ENCODE assay signal across 8 cellular contexts in genomic region chr1:215076312-215076711, GRCh38. TPM values are rescaled to one million over a fixed set of nuclear protein-coding genes. Genes with fewer than 3 reads are reported as not detected.
A peak's percentile ranks its signal among the peaks of the same experiment; 100 is the strongest.
DNase-seq lines count a peak whose midpoint lies in the region; ATAC-seq and TF ChIP-seq lines count a peak whose summit lies in the region.

No MANE protein-coding gene starts in this region.

- H3K9me3 ChIP-seq in Karpas-422 (ENCODE audit: low read length) (no peaks in the 10 kb centered on the region), ascending aorta (no peaks in the 10 kb centered on the region), spleen (no peaks in the 10 kb centered on the region)

- H3K27ac ChIP-seq in Karpas-422 (ENCODE audit: low read length) (no peak overlapping the region), ascending aorta (no peak overlapping the region), spleen (no peak overlapping the region), coronary artery (no peak overlapping the region)

- no peak overlapping the region for H3K4me2 ChIP-seq in Karpas-422 (ENCODE audit: low read depth, low read length, poor library complexity, severe bottlenecking)

- H3K9me2 ChIP-seq in Karpas-422 (replicated peaks; ENCODE audit: insufficient read depth, low read length): no peaks in the 10 kb centered on the region

- no peaks in the 10 kb centered on the region for H3K36me3 ChIP-seq in Karpas-422 (ENCODE audit: insufficient read depth, low read length)
- H3K36me3 ChIP-seq in ascending aorta: no peaks in the 10 kb centered on the region
- H3K36me3 ChIP-seq in spleen: no peaks in the 10 kb centered on the region

- no peak overlapping the region for H3K9ac ChIP-seq in Karpas-422 (ENCODE audit: low read length)

- H3K4me3 ChIP-seq in Karpas-422 (ENCODE audit: low read length) (no peak overlapping the region), cardiac fibroblast (replicated peaks in 1 of 2; ENCODE audit: low read depth in 2 of 2, low read length in 2 of 2) (no peak overlapping the region), ascending aorta (no peak overlapping the region), spleen (no peak overlapping the region), coronary artery (no peak overlapping the region)

- DNase-seq in AML-193 (lab: John Stamatoyannopoulos, UW) (peak; percentile 18 to 34), Karpas-422 (peak; percentile 75), cardiac fibroblast (ENCODE audit: low read depth in 2 of 2) (peak; percentile 66 to 73), GM19240 (ENCODE audit: insufficient read length, low spot score) (no peak), ascending aorta (ENCODE audit: low spot score in 2 of 2) (no peak), spleen (no peak), coronary artery (ENCODE audit: low spot score) (no peak)

- H3K79me2 ChIP-seq in Karpas-422 (ENCODE audit: low read length): no peaks in the 10 kb centered on the region

- H4K20me1 ChIP-seq in Karpas-422 (ENCODE audit: insufficient read depth, low read depth, low read length): no peaks in the 10 kb centered on the region

- no peak for TF ChIP-seq POLR2A in spleen (IDR thresholded peaks at IDR 0.05)

- H3K27me3 ChIP-seq in Karpas-422 (ENCODE audit: low read length) (no peaks in the 10 kb centered on the region), ascending aorta (no peaks in the 10 kb centered on the region), spleen (replicated peaks in 1 of 7) (peaks cover 0 to 13% (median under 1%) of the 10 kb centered on the region in 7 donors)

- peak; percentile 65 for ATAC-seq in GM18909 (IDR thresholded peaks at IDR 0.05; ENCODE audit: poor library complexity, unreplicated experiment)

- H3K4me1 ChIP-seq in Karpas-422 (ENCODE audit: low read length) (no peaks in the 10 kb centered on the region), ascending aorta (no peaks in the 10 kb centered on the region), spleen (no peaks in the 10 kb centered on the region)

- H2AFZ ChIP-seq in Karpas-422 (ENCODE audit: low read length): no peak overlapping the region

- TF ChIP-seq CTCF in cardiac fibroblast (IDR thresholded peaks at IDR 0.05; ENCODE audit: low read depth, low read length): peak; percentile 51
- TF ChIP-seq CTCF in ascending aorta (IDR thresholded peaks at IDR 0.05): no peak
- TF ChIP-seq CTCF in spleen (IDR thresholded peaks at IDR 0.05 in 8 of 11, conservative IDR thresholded peaks at IDR 0.05 in 3 of 11): no peak
- TF ChIP-seq CTCF in coronary artery (IDR thresholded peaks at IDR 0.05): no peak

- intact Hi-C loops in ascending aorta (cut with DNase I): no loop called here
- intact Hi-C loops in spleen (cut with DNase I; ENCODE audit: low total_unique reads): no loop called here

RNA-seq across cellular contexts. Expression of gene KCNK2, which starts 6.2 kb away (rescaled TPM):
- total RNA-seq in Karpas-422 (2014; rRNA removed; shearing (Covaris generic); ENCODE audit: low replicate concordance): not detected in 2 replicates
- total RNA-seq in ascending aorta: 0.85 TPM
- total RNA-seq in spleen: under 1 TPM in 1 of 7 donors, not detected in 6; 0.17 TPM
- under 1 TPM in 1 of 3 donors, not detected in 2; 0.13 TPM for polyA plus RNA-seq in spleen

Comparison
In these comparisons a context has a peak if more than half of its experiments do, and no peak if none do; other contexts are left out.
1. DNase-seq: peak in AML-193 (2 of 2), Karpas-422 (single experiment) and cardiac fibroblast (2 of 2); none in GM19240 (single experiment), ascending aorta (0 of 2), spleen (single experiment) and coronary artery (single experiment).